8 cellular contexts compared by ENCODE assay signal in the genomic region with DNA sequence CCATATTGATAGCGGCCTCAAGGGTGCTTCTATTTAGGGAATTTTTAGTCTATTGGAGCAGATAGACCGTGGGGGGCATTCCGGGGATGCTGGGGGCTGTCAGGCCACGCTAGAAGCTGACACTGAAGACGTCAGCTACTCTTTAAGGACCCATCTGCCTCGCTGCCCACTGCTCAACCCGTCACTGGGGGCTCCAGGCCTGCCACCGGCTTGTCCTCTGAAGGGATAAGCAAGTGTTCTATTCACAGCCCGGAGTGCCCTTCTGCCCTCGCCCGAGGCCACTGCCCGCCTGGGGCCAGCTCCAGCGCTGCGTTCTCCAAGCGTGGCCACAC. TPM values are rescaled to one million over a fixed set of nuclear protein-coding genes. Genes with fewer than 3 reads are reported as not detected.
DNase-seq lines count a peak whose midpoint lies in the region; ATAC-seq, FAIRE-seq and TF ChIP-seq lines count a peak whose summit lies in the region.

No MANE protein-coding gene starts in this region.

- H3K9ac ChIP-seq in keratinocyte (ENCODE audit: control insufficient read depth, extremely low read depth, insufficient read depth, low read length) = peak overlapping the region; percentile 60

- no peaks in the 10 kb centered on the region for H3K79me2 ChIP-seq in keratinocyte (ENCODE audit: control insufficient read depth, insufficient read depth, low read length)

- H3K9me3 ChIP-seq in keratinocyte (ENCODE audit: control insufficient read depth, low read depth, low read length) (no peaks in the 10 kb centered on the region), testis (no peaks in the 10 kb centered on the region)

- no peak for TF ChIP-seq CTCF in keratinocyte (optimal IDR thresholded peaks at IDR 0.05 in 1 of 3, IDR thresholded peaks at IDR 0.05 in 1 of 3, conservative IDR thresholded peaks at IDR 0.05 in 1 of 3; ENCODE audit: extremely low read depth in 1 of 3, insufficient read depth in 2 of 3, low read length in 3 of 3)
- no peak for TF ChIP-seq CTCF in testis (IDR thresholded peaks at IDR 0.05)

- H3K9me3 Mint-ChIP-seq in activated CD4-positive, alpha-beta T cell treated with anti-CD3 and anti-CD28 coated beads, Interleukin-2, amount 10 ng/mL, durations not matched to agents 7 days and 5 days = no peaks in the 10 kb centered on the region
- H3K9me3 Mint-ChIP-seq in activated CD8-positive, alpha-beta T cell treated with anti-CD3 and anti-CD28 coated beads, Interleukin-2, amount 10 ng/mL, durations not matched to agents 7 days and 5 days (ENCODE audit: insufficient read depth) = no peaks in the 10 kb centered on the region

- peak overlapping the region; percentile 41 for H2AFZ ChIP-seq in keratinocyte (ENCODE audit: control insufficient read depth, low read length)

- H3K9me1 ChIP-seq in keratinocyte (ENCODE audit: control insufficient read depth, extremely low read depth, insufficient read depth, low read length) = no peaks in the 10 kb centered on the region

- H3K27me3 Mint-ChIP-seq in activated CD4-positive, alpha-beta T cell treated with anti-CD3 and anti-CD28 coated beads, Interleukin-2, amount 10 ng/mL, durations not matched to agents 7 days and 5 days = peaks cover 13% of the 10 kb centered on the region
- H3K27me3 Mint-ChIP-seq in activated CD8-positive, alpha-beta T cell treated with anti-CD3 and anti-CD28 coated beads, Interleukin-2, amount 10 ng/mL, durations not matched to agents 7 days and 5 days (ENCODE audit: low read depth) = peaks cover 17% of the 10 kb centered on the region

- no peak for DNase-seq in activated CD4-positive, alpha-beta T cell treated with anti-CD3 and anti-CD28 coated beads, Interleukin-2, amount 10 ng/mL, durations not matched to agents 7 days and 5 days
- DNase-seq in activated CD4-positive, alpha-beta T cell treated with anti-CD3 and anti-CD28 coated beads, Interleukin-2, amount 50 U/mL, for 48 hours = no peak
- DNase-seq in activated CD8-positive, alpha-beta T cell treated with anti-CD3 and anti-CD28 coated beads, Interleukin-2, amount 10 ng/mL, durations not matched to agents 7 days and 5 days = no peak
- DNase-seq in keratinocyte (ENCODE audit: low read depth, low spot score) (no peak), testis (no peak), NCI-H446 (lab: John Stamatoyannopoulos, UW) (no peak), NCI-H1930 (lab: John Stamatoyannopoulos, UW) (no peak), COR-L47 (lab: John Stamatoyannopoulos, UW) (no peak)

- H3K27ac ChIP-seq in keratinocyte (ENCODE audit: control insufficient read depth, insufficient read depth, low read length) = no peak overlapping the region
- H3K27ac ChIP-seq in testis = peak overlapping the region; percentile 70 to 93

- H3K4me1 ChIP-seq in keratinocyte (ENCODE audit: control insufficient read depth, extremely low read depth, insufficient read depth, low read length) = peaks cover 5% of the 10 kb centered on the region
- no peaks in the 10 kb centered on the region for H3K4me1 ChIP-seq in testis

- intact Hi-C loops in testis (cut with DNase I; ENCODE audit: low total_unique reads) = no loop called here

- H3K4me2 ChIP-seq in keratinocyte (ENCODE audit: control insufficient read depth, extremely low read depth, insufficient read depth, low read depth, low read length) = peak overlapping the region; percentile 63

- POLR2A ChIA-PET in activated CD4-positive, alpha-beta T cell treated with anti-CD3 and anti-CD28 coated beads, Interleukin-2, amount 10 ng/mL, durations not matched to agents 7 days and 5 days (lab: Charles Lee) = no interaction called here
- POLR2A ChIA-PET in activated CD8-positive, alpha-beta T cell treated with anti-CD3 and anti-CD28 coated beads, Interleukin-2, amount 10 ng/mL, durations not matched to agents 7 days and 5 days (lab: Charles Lee) = interaction anchor here (3.0 kb wide), 1 partner anchor 11 kb away, joined by 27 read pairs; no protein-coding TSS in a partner anchor

- no peaks in the 10 kb centered on the region for H3K27me3 ChIP-seq in keratinocyte (ENCODE audit: control insufficient read depth, extremely low read depth, insufficient read depth, low read length)
- no peaks in the 10 kb centered on the region for H3K27me3 ChIP-seq in testis

- H3K36me3 ChIP-seq in keratinocyte (ENCODE audit: control insufficient read depth in 2 of 2, extremely low read depth in 1 of 2, insufficient read depth in 2 of 2, low read length in 2 of 2) (no peaks in the 10 kb centered on the region), testis (ENCODE audit: low read depth, missing control alignments) (no peaks in the 10 kb centered on the region)

- dilution Hi-C loops in keratinocyte (cut with MboI; ENCODE audit: extremely low pct_ligation_motif_present, low sequenced_read_pairs) = no loop called here

- H3K4me3 Mint-ChIP-seq in activated CD4-positive, alpha-beta T cell treated with anti-CD3 and anti-CD28 coated beads, Interleukin-2, amount 10 ng/mL, durations not matched to agents 7 days and 5 days = peak overlapping the region; percentile 54
- H3K4me3 Mint-ChIP-seq in activated CD8-positive, alpha-beta T cell treated with anti-CD3 and anti-CD28 coated beads, Interleukin-2, amount 10 ng/mL, durations not matched to agents 7 days and 5 days = peak overlapping the region; percentile 63

- H3K4me3 ChIP-seq in keratinocyte (ENCODE audit: control insufficient read depth in 2 of 3, extremely low read depth in 1 of 3, insufficient read depth in 2 of 3, low read depth in 1 of 3, low read length in 3 of 3) (peak overlapping the region; percentile 38 to 44 (median 43)), testis (peak overlapping the region; percentile 59 to 71)

- CTCF ChIA-PET in activated CD4-positive, alpha-beta T cell treated with anti-CD3 and anti-CD28 coated beads, Interleukin-2, amount 10 ng/mL, durations not matched to agents 7 days and 5 days (lab: Charles Lee) = interaction anchor here (1.2 kb wide), 2 partner anchors 9 to 222 kb away, joined by 3 read pairs; no protein-coding TSS in a partner anchor
- CTCF ChIA-PET in activated CD8-positive, alpha-beta T cell treated with anti-CD3 and anti-CD28 coated beads, Interleukin-2, amount 10 ng/mL, durations not matched to agents 7 days and 5 days (lab: Charles Lee) = interaction anchor here (2.3 to 4.7 kb wide), 2 partner anchors 11 to 29 kb away, joined by 7 to 47 read pairs; no protein-coding TSS in a partner anchor

- peaks cover 16% of the 10 kb centered on the region for H3K36me3 Mint-ChIP-seq in activated CD4-positive, alpha-beta T cell treated with anti-CD3 and anti-CD28 coated beads, Interleukin-2, amount 10 ng/mL, durations not matched to agents 7 days and 5 days (ENCODE audit: low read depth)
- peaks cover 15% of the 10 kb centered on the region for H3K36me3 Mint-ChIP-seq in activated CD8-positive, alpha-beta T cell treated with anti-CD3 and anti-CD28 coated beads, Interleukin-2, amount 10 ng/mL, durations not matched to agents 7 days and 5 days (ENCODE audit: low read depth)

- no peak for TF ChIP-seq POLR2A in testis (IDR thresholded peaks at IDR 0.05)

- ATAC-seq in activated CD8-positive, alpha-beta T cell treated with anti-CD3 and anti-CD28 coated beads, Interleukin-2, amount 10 ng/mL, durations not matched to agents 7 days and 5 days = no peak

- WGBS in testis, 2 donors = 5 to 13% methylated on average over 3 to 15 of the region's 15 CpGs

- H3K27ac Mint-ChIP-seq in activated CD4-positive, alpha-beta T cell treated with anti-CD3 and anti-CD28 coated beads, Interleukin-2, amount 10 ng/mL, durations not matched to agents 7 days and 5 days = no peak overlapping the region
- no peak overlapping the region for H3K27ac Mint-ChIP-seq in activated CD8-positive, alpha-beta T cell treated with anti-CD3 and anti-CD28 coated beads, Interleukin-2, amount 10 ng/mL, durations not matched to agents 7 days and 5 days

- H3K4me1 Mint-ChIP-seq in activated CD4-positive, alpha-beta T cell treated with anti-CD3 and anti-CD28 coated beads, Interleukin-2, amount 10 ng/mL, durations not matched to agents 7 days and 5 days = peaks cover 12% of the 10 kb centered on the region
- peaks cover 12% of the 10 kb centered on the region for H3K4me1 Mint-ChIP-seq in activated CD8-positive, alpha-beta T cell treated with anti-CD3 and anti-CD28 coated beads, Interleukin-2, amount 10 ng/mL, durations not matched to agents 7 days and 5 days (ENCODE audit: low read depth)

- no peaks in the 10 kb centered on the region for H4K20me1 ChIP-seq in keratinocyte (ENCODE audit: control insufficient read depth, extremely low read depth, insufficient read depth, low read length)

- FAIRE-seq in keratinocyte (lab: Jason Lieb, UNC) = no peak

RNA-seq across cellular contexts. Expression of gene MSL3, which starts 0.7 kb away (rescaled TPM):
- 10 to 100 TPM; 73.5 to 74.5 TPM for total RNA-seq in activated CD4-positive, alpha-beta T cell treated with anti-CD3 and anti-CD28 coated beads, Interleukin-2, amount 10 ng/mL, durations not matched to agents 7 days and 5 days
- 10 to 100 TPM; 49.7 to 50.1 TPM for total RNA-seq in activated CD8-positive, alpha-beta T cell treated with anti-CD3 and anti-CD28 coated beads, Interleukin-2, amount 10 ng/mL, durations not matched to agents 7 days and 5 days
- polyA plus RNA-seq in keratinocyte (24.3 to 30.7 TPM (median 26.9 TPM) in 3 replicates), testis (ENCODE audit: insufficient read depth, low read depth, low replicate concordance) (34.5 TPM)
- 74.3 TPM for polyA plus RNA-seq in keratinocyte (2011; ENCODE audit: low read depth)
- polyA plus RNA-seq in keratinocyte (2011; cell fraction: cytosol; rRNA removed) = 20.8 and 27.4 TPM in 2 replicates
- 44.0 and 46.8 TPM in 2 replicates for polyA plus RNA-seq in keratinocyte (2011; cell fraction: nucleus; rRNA removed)
- 15.5 and 16.5 TPM in 2 replicates for polyA plus RNA-seq in keratinocyte (2012; ENCODE audit: low replicate concordance)
- polyA minus RNA-seq in keratinocyte = 14.9 to 22.9 TPM (median 18.1 TPM) in 3 replicates
- 17.8 TPM for polyA minus RNA-seq in keratinocyte (2011; cell fraction: cytosol; rRNA and poly(A)+ RNA removed)
- polyA minus RNA-seq in keratinocyte (2011; cell fraction: nucleus; rRNA and poly(A)+ RNA removed) = 8.5 and 13.1 TPM in 2 replicates
- total RNA-seq in testis = 10 to 100 TPM; 47.6 to 49.9 TPM
